In genomic region chr1:41315482-41315823, GRCh38 we compare ENCODE assay signal across 21 cellular contexts. TPM values are rescaled to one million over a fixed set of nuclear protein-coding genes. Genes with fewer than 3 reads are reported as not detected.
DNase-seq lines count a peak whose midpoint lies in the region; ATAC-seq and TF ChIP-seq lines count a peak whose summit lies in the region.
"Had no signal": no experiment of that assay in that cellular context is flagged by ENCODE, and none has a peak within 500 bp of the region (broad histone marks: within the 10 kb centered on the region; RNA-seq: fewer than 3 reads in every experiment).

No MANE protein-coding gene starts in this region.

- no peaks in the 10 kb centered on the region for H3K9me3 ChIP-seq in trophoblast cell (ENCODE audit: insufficient read depth, low read depth, low read length)
- H3K9me3 ChIP-seq: Caco-2, HAP-1, SK-N-SH, suprapubic skin had no signal

- no peak overlapping the region for H2BK12ac ChIP-seq in trophoblast cell (ENCODE audit: low read length)

- H3K14ac ChIP-seq in trophoblast cell (ENCODE audit: low read length) = no peak overlapping the region

- H4K12ac ChIP-seq in trophoblast cell (ENCODE audit: low read depth, low read length) = no peak overlapping the region

- ATAC-seq in GM18520 (IDR thresholded peaks at IDR 0.05; ENCODE audit: unreplicated experiment) = no peak
- ATAC-seq in HG03025 (IDR thresholded peaks at IDR 0.05; ENCODE audit: low FRiP score, unreplicated experiment) = no peak
- ATAC-seq: stimulated activated memory B cell treated with anti-CD40 and anti-IgM and Interleukin-4, amounts not matched to agents 10 μg/mL and 1 μg/mL and 100 μg/mL, for 72 hours had no signal

- H3K27me3 ChIP-seq in trophoblast cell (ENCODE audit: insufficient read depth, low read length) = no peaks in the 10 kb centered on the region
- H3K27me3 ChIP-seq: cardiac muscle cell, suprapubic skin had no signal

- H3K18ac ChIP-seq in trophoblast cell (ENCODE audit: low read length) = no peak overlapping the region

- H3K79me2 ChIP-seq in trophoblast cell (ENCODE audit: control insufficient read depth, insufficient read depth, low read length, poor library complexity) = no peaks in the 10 kb centered on the region

- no peak overlapping the region for H2AK5ac ChIP-seq in trophoblast cell (ENCODE audit: low read length)

- no CpG with 5 or more reads among the region's 8 CpGs for WGBS in trophoblast cell (ENCODE audit: extremely low coverage, insufficient coverage, insufficient read length)

- H2BK120ac ChIP-seq in trophoblast cell (ENCODE audit: insufficient read depth, low read length, poor library complexity) = no peak overlapping the region

- H3K4me3 ChIP-seq in fibroblast of mammary gland (ENCODE audit: control insufficient read depth, low read depth, low read length) (no peak overlapping the region), trophoblast cell (ENCODE audit: low read depth, low read length) (peak overlapping the region; percentile 45), coronary artery (no peak overlapping the region)
- H3K4me3 ChIP-seq: cardiac muscle cell, HAP-1, suprapubic skin had no signal

- H3K79me1 ChIP-seq in trophoblast cell (ENCODE audit: low read length) = peaks cover 2% of the 10 kb centered on the region

- DNase-seq in NCI-H2171 treated with DMSO at 0.1 percent for 48 hours (lab: John Stamatoyannopoulos, UW) (peak; percentile 28), NCI-H2171 (lab: John Stamatoyannopoulos, UW) (no peak), NCI-H774 (lab: John Stamatoyannopoulos, UW) (peak; percentile 53), fibroblast of mammary gland (ENCODE audit: low read depth) (peak; percentile 8), trophoblast cell (peak in 1 of 2 donors; percentile 2), coronary artery (ENCODE audit: low spot score) (no peak)
- DNase-seq: activated CD4-positive, alpha-beta T cell treated with anti-CD3 and anti-CD28 coated beads for 48 hours; activated naive CD4-positive, alpha-beta T cell treated with anti-CD3 and anti-CD28 coated beads, Interleukin-2, amount 10 ng/mL, durations not matched to agents 7 days and 5 days; amniotic stem cell; C1 segment of cervical spinal cord; Caco-2; NCI-H146; SK-N-SH; small intestine; T-helper 2 cell had no signal

- TF ChIP-seq CTCF in fibroblast of mammary gland (conservative IDR thresholded peaks at IDR 0.05; ENCODE audit: control insufficient read depth, insufficient read depth, low read depth, low read length) = no peak
- TF ChIP-seq CTCF in coronary artery (IDR thresholded peaks at IDR 0.05) = no peak

- H3K4me1 ChIP-seq in trophoblast cell (ENCODE audit: control insufficient read depth in 1 of 2, insufficient read depth in 2 of 2, low read length in 2 of 2) = peaks cover 9 to 16% of the 10 kb centered on the region in 2 experiments

- H3K9ac ChIP-seq in trophoblast cell (ENCODE audit: low read length) = no peak overlapping the region
- H3K9ac ChIP-seq: SK-N-SH had no signal

- H3K23ac ChIP-seq in trophoblast cell (ENCODE audit: low read length) = no peak overlapping the region

- no peak overlapping the region for H4K91ac ChIP-seq in trophoblast cell (ENCODE audit: low read depth, low read length)

- no peak overlapping the region for H2BK5ac ChIP-seq in trophoblast cell (ENCODE audit: low read depth, low read length, poor library complexity)

- H4K8ac ChIP-seq in trophoblast cell (ENCODE audit: low read depth, low read length) = no peak overlapping the region

- no peaks in the 10 kb centered on the region for H3K36me3 ChIP-seq in trophoblast cell (ENCODE audit: control insufficient read depth in 1 of 2, insufficient read depth in 2 of 2, low read length in 2 of 2)
- H3K36me3 ChIP-seq: cardiac muscle cell, HAP-1, suprapubic skin had no signal

- H3K27ac ChIP-seq in trophoblast cell (ENCODE audit: low read depth, low read length) (no peak overlapping the region), coronary artery (no peak overlapping the region)
- H3K27ac ChIP-seq: cardiac muscle cell, suprapubic skin had no signal

- no peak overlapping the region for H3K4ac ChIP-seq in trophoblast cell (ENCODE audit: low read depth, low read length)

- no peak overlapping the region for H3K4me2 ChIP-seq in trophoblast cell (ENCODE audit: low read length)
- H3K4me2 ChIP-seq: SK-N-SH had no signal

- no peak overlapping the region for H2AFZ ChIP-seq in trophoblast cell (ENCODE audit: insufficient read depth, low read length, poor library complexity)

RNA-seq across cellular contexts. Expression of gene FOXO6, which starts 45.8 kb away (rescaled TPM):
- 119 and 130 TPM in 2 replicates for polyA plus RNA-seq in trophoblast cell (2013)

Comparison
In these comparisons a context has a peak if more than half of its experiments do, and no peak if none do; other contexts are left out.
1. DNase-seq: peak in NCI-H2171 treated with DMSO at 0.1 percent for 48 hours (single experiment), NCI-H774 (single experiment) and fibroblast of mammary gland (single experiment); none in NCI-H2171 (single experiment) and coronary artery (single experiment).